In genomic region chr15:82337051-82337450, GRCh38 we compare ENCODE assay signal across 9 cellular contexts. TPM values are rescaled to one million over a fixed set of nuclear protein-coding genes. Genes with fewer than 3 reads are reported as not detected.
DNase-seq lines count a peak whose midpoint lies in the region; ATAC-seq, FAIRE-seq and TF ChIP-seq lines count a peak whose summit lies in the region.
"Not testable (repeated sequence)": the region's sequence is repeated elsewhere in the genome, so short reads cannot be mapped to it uniquely, and the experiment has no call there.
"Had no signal": no experiment of that assay in that cellular context is flagged by ENCODE, and none has a peak within 500 bp of the region (broad histone marks: within the 10 kb centered on the region; RNA-seq: fewer than 3 reads in every experiment).

No MANE protein-coding gene starts in this region.

- not testable (repeated sequence) for TF ChIP-seq CTCF in BE2C (IDR thresholded peaks at IDR 0.05; ENCODE audit: low read depth, low read length); coronary artery (IDR thresholded peaks at IDR 0.05); right atrium auricular region (IDR thresholded peaks at IDR 0.05); kidney (IDR thresholded peaks at IDR 0.05; ENCODE audit: borderline replicate concordance, extremely low read depth, insufficient read depth); osteocyte (IDR thresholded peaks at IDR 0.05); spleen (IDR thresholded peaks at IDR 0.05 in 8 of 11, conservative IDR thresholded peaks at IDR 0.05 in 3 of 11)

- not testable (repeated sequence) for FAIRE-seq in kidney (lab: Jason Lieb, UNC)

- H3K4me3 Mint-ChIP-seq in osteocyte (ENCODE audit: unreplicated experiment), result not testable (repeated sequence)

- not testable (repeated sequence) for H3K36me3 ChIP-seq in BE2C; right atrium auricular region; kidney (ENCODE audit: control insufficient read depth in 1 of 2, insufficient read depth in 2 of 2, low read length in 2 of 2); spleen; aorta (ENCODE audit: control insufficient read depth in 1 of 2, insufficient read depth in 2 of 2, low read length in 1 of 2)

- DNase-seq in BE2C, result peak; percentile 1
- peak; percentile 8 for DNase-seq in coronary artery (ENCODE audit: low spot score)
- peak; percentile 16 for DNase-seq in right atrium auricular region (ENCODE audit: low spot score)
- DNase-seq in kidney, result peak; percentile 19
- DNase-seq in osteocyte (ENCODE audit: extremely low spot score, unreplicated experiment), result peak; percentile 27
- peak; percentile 47 for DNase-seq in spleen
- DNase-seq in aorta, result peak; percentile 12 to 43

- H3K4me3 ChIP-seq in BE2C (ENCODE audit: low read depth, low read length); coronary artery; right atrium auricular region; kidney (ENCODE audit: low read length in 2 of 2); spleen; aorta (ENCODE audit: low read length in 2 of 2): not testable (repeated sequence)

- not testable (repeated sequence) for H3K4me1 Mint-ChIP-seq in osteocyte (ENCODE audit: unreplicated experiment)

- H3K36me3 Mint-ChIP-seq in osteocyte (ENCODE audit: unreplicated experiment), result not testable (repeated sequence)

- H3K27ac Mint-ChIP-seq in osteocyte (ENCODE audit: unreplicated experiment), result not testable (repeated sequence)

- WGBS in spleen, 5 donors, result 78 to 100% (median 98%) methylated on average over 2 to 3 of the region's 5 CpGs; no CpG with 5 or more reads in 1 of the 5 donors
- WGBS in aorta, 2 donors, result 92 to 100% methylated on average over 2 to 3 of the region's 5 CpGs

- H3K4me1 ChIP-seq in BE2C; right atrium auricular region; kidney (ENCODE audit: control insufficient read depth in 1 of 2, insufficient read depth in 1 of 2, low read depth in 1 of 2, low read length in 2 of 2); aorta (ENCODE audit: control insufficient read depth in 1 of 2, insufficient read depth in 2 of 2, low read length in 2 of 2): not testable (repeated sequence)
- H3K4me1 ChIP-seq in spleen, result peaks cover 0 to 17% (median 0%) of the 10 kb centered on the region in 6 donors

- not testable (repeated sequence) for H3K27me3 ChIP-seq in BE2C; right atrium auricular region; spleen (replicated peaks in 1 of 7); aorta (ENCODE audit: control insufficient read depth in 1 of 2, insufficient read depth in 2 of 2, low read length in 1 of 2)

- not testable (repeated sequence) for TF ChIP-seq POLR2A in spleen (IDR thresholded peaks at IDR 0.05)

- not testable (repeated sequence) for H3K9ac ChIP-seq in kidney (ENCODE audit: low read length in 2 of 2)

- intact Hi-C loops in kidney (cut with DNase I); spleen (cut with DNase I; ENCODE audit: low total_unique reads); aorta (cut with DNase I): not testable (repeated sequence)

- not testable (repeated sequence) for H3K9me3 ChIP-seq in BE2C; right atrium auricular region; kidney (ENCODE audit: control insufficient read depth in 1 of 2, low read length in 2 of 2); spleen; aorta (ENCODE audit: control insufficient read depth, low read length)

- not testable (repeated sequence) for H3K27ac ChIP-seq in coronary artery; right atrium auricular region; kidney (ENCODE audit: low read depth in 2 of 2, low read length in 2 of 2); spleen; aorta (ENCODE audit: low read depth in 1 of 2, low read length in 2 of 2)

- not testable (repeated sequence) for ATAC-seq in aorta (ENCODE audit: low FRiP score)

- not testable (repeated sequence) for H3K9me3 Mint-ChIP-seq in osteocyte (ENCODE audit: unreplicated experiment)

- not testable (repeated sequence) for H3K27me3 Mint-ChIP-seq in osteocyte (ENCODE audit: unreplicated experiment)

RNA-seq across cellular contexts. Expression of gene GOLGA6L10, which starts 12.2 kb away (rescaled TPM):
- 3.5 TPM for polyA plus RNA-seq in BE2C (2012; ENCODE audit: insufficient read depth, insufficient read length, low read depth)
- total RNA-seq in right atrium auricular region (under 1 TPM; 0.33 to 0.35 TPM), kidney (2.5 TPM), osteocyte (1.6 and 2.9 TPM in 2 replicates), spleen (1 to 10 TPM in 6 of 7 donors, under 1 TPM in 1; 0.98 to 2.3 (median 1.5) TPM), aorta (1 to 10 TPM in 1 of 2 donors, under 1 TPM in 1; 0.23 to 2.8 TPM)
- polyA plus RNA-seq in kidney (ENCODE audit: insufficient read depth, low read depth, low replicate concordance) (0.45 TPM), spleen (1 to 10 TPM in 2 of 3 donors, under 1 TPM in 1; 0.85 to 1.7 (median 1.1) TPM), aorta (1 to 10 TPM in 1 of 2 donors, under 1 TPM in 1; 0.38 to 2.7 TPM)
- polyA plus RNA-seq: CD14-positive monocyte, GM23248 had no signal
